ENCODE assay signal across 18 cellular contexts in genomic region chr18:69908838-69909237, GRCh38. TPM values are rescaled to one million over a fixed set of nuclear protein-coding genes. Genes with fewer than 3 reads are reported as not detected.
A peak's percentile ranks its signal among the peaks of the same experiment; 100 is the strongest.
DNase-seq lines count a peak whose midpoint lies in the region; ATAC-seq and TF ChIP-seq lines count a peak whose summit lies in the region.
"Had no signal": no experiment of that assay in that cellular context is flagged by ENCODE, and none has a peak within 500 bp of the region (broad histone marks: within the 10 kb centered on the region; RNA-seq: fewer than 3 reads in every experiment).

No MANE protein-coding gene starts in this region.

- no peak overlapping the region for H3K4me3 ChIP-seq in CD8-positive, alpha-beta T cell (ENCODE audit: low read depth, low read length)
- no peak overlapping the region for H3K4me3 ChIP-seq in epithelial cell of esophagus (ENCODE audit: low read length)
- H3K4me3 ChIP-seq in HAP-1, result no peak overlapping the region

- TF ChIP-seq CTCF in CD4-positive, alpha-beta T cell (IDR thresholded peaks at IDR 0.05), result no peak
- TF ChIP-seq CTCF in CD8-positive, alpha-beta T cell (IDR thresholded peaks at IDR 0.05), result no peak
- no peak for TF ChIP-seq CTCF in activated CD8-positive, alpha-beta T cell treated with anti-CD3 and anti-CD28 coated beads for 36 hours (IDR thresholded peaks at IDR 0.05)
- TF ChIP-seq CTCF in epithelial cell of esophagus (IDR thresholded peaks at IDR 0.05; ENCODE audit: insufficient read depth, low read depth, low read length, missing control alignments), result no peak

- H3K27ac ChIP-seq in CD4-positive, alpha-beta T cell (ENCODE audit: low read depth, low read length), result no peak overlapping the region
- no peak overlapping the region for H3K27ac ChIP-seq in CD8-positive, alpha-beta T cell (ENCODE audit: low read depth, low read length)
- H3K27ac ChIP-seq: KMS-11 had no signal

- no peaks in the 10 kb centered on the region for H3K27me3 ChIP-seq in CD4-positive, alpha-beta T cell (ENCODE audit: control insufficient read depth, insufficient read depth, low read length)
- H3K27me3 ChIP-seq in CD8-positive, alpha-beta T cell (ENCODE audit: insufficient read depth, low read length), result no peaks in the 10 kb centered on the region
- H3K27me3 ChIP-seq in HAP-1 (ENCODE audit: low read depth), result no peaks in the 10 kb centered on the region
- H3K27me3 ChIP-seq: BE2C had no signal

- H3K36me3 Mint-ChIP-seq in CD4-positive, alpha-beta T cell (ENCODE audit: low read depth), result peaks cover 83% of the 10 kb centered on the region
- peaks cover 44% of the 10 kb centered on the region for H3K36me3 Mint-ChIP-seq in CD8-positive, alpha-beta T cell
- peaks cover 56% of the 10 kb centered on the region for H3K36me3 Mint-ChIP-seq in activated CD8-positive, alpha-beta T cell treated with anti-CD3 and anti-CD28 coated beads for 36 hours (ENCODE audit: low read depth)

- no peak for ATAC-seq in CD4-positive, alpha-beta T cell (ENCODE audit: poor library complexity)
- ATAC-seq in CD8-positive, alpha-beta T cell, result no peak
- ATAC-seq in activated CD8-positive, alpha-beta T cell treated with anti-CD3 and anti-CD28 coated beads for 36 hours, result peak; percentile 31
- ATAC-seq: Panc1, Right ventricle myocardium inferior had no signal

- peaks cover 73% of the 10 kb centered on the region for H3K4me1 Mint-ChIP-seq in CD4-positive, alpha-beta T cell (ENCODE audit: low read depth)
- H3K4me1 Mint-ChIP-seq in CD8-positive, alpha-beta T cell (ENCODE audit: low read depth), result peaks cover 51% of the 10 kb centered on the region
- peaks cover 52% of the 10 kb centered on the region for H3K4me1 Mint-ChIP-seq in activated CD8-positive, alpha-beta T cell treated with anti-CD3 and anti-CD28 coated beads for 36 hours (ENCODE audit: low read depth)

- peak overlapping the region; percentile 69 for H3K27ac Mint-ChIP-seq in CD4-positive, alpha-beta T cell
- peak overlapping the region; percentile 2 for H3K27ac Mint-ChIP-seq in CD8-positive, alpha-beta T cell
- H3K27ac Mint-ChIP-seq in activated CD8-positive, alpha-beta T cell treated with anti-CD3 and anti-CD28 coated beads for 36 hours, result peak overlapping the region; percentile 71

- no peaks in the 10 kb centered on the region for H3K9me3 ChIP-seq in CD4-positive, alpha-beta T cell (ENCODE audit: control insufficient read depth, low read length)
- no peaks in the 10 kb centered on the region for H3K9me3 ChIP-seq in CD8-positive, alpha-beta T cell (ENCODE audit: low read length)
- no peaks in the 10 kb centered on the region for H3K9me3 ChIP-seq in HAP-1
- H3K9me3 ChIP-seq: BE2C had no signal

- no peaks in the 10 kb centered on the region for H3K9me3 Mint-ChIP-seq in CD4-positive, alpha-beta T cell
- no peaks in the 10 kb centered on the region for H3K9me3 Mint-ChIP-seq in CD8-positive, alpha-beta T cell
- peaks cover 2% of the 10 kb centered on the region for H3K9me3 Mint-ChIP-seq in activated CD8-positive, alpha-beta T cell treated with anti-CD3 and anti-CD28 coated beads for 36 hours

- POLR2A ChIA-PET in CD4-positive, alpha-beta T cell (lab: Charles Lee), result interaction anchor here (0.9 to 3.2 kb wide), 2 partner anchors 10 to 26 kb away, joined by 4 to 16 read pairs; no protein-coding TSS in a partner anchor
- POLR2A ChIA-PET in CD8-positive, alpha-beta T cell (lab: Charles Lee), result interaction anchor here (1.2 kb wide), 1 partner anchor 29 kb away, joined by 4 read pairs; no protein-coding TSS in a partner anchor
- POLR2A ChIA-PET in activated CD8-positive, alpha-beta T cell treated with anti-CD3 and anti-CD28 coated beads for 36 hours (lab: Charles Lee), result interaction anchor here (0.7 to 0.9 kb wide), 2 partner anchors 10 to 27 kb away, joined by 3 read pairs; no protein-coding TSS in a partner anchor

- CTCF ChIA-PET in CD4-positive, alpha-beta T cell (lab: Charles Lee), result no interaction called here
- CTCF ChIA-PET in CD8-positive, alpha-beta T cell (lab: Charles Lee), result no interaction called here
- CTCF ChIA-PET in activated CD8-positive, alpha-beta T cell treated with anti-CD3 and anti-CD28 coated beads for 36 hours (lab: Charles Lee), result interaction anchor here (1.5 kb wide), 1 partner anchor 10 kb away, joined by 3 read pairs; no protein-coding TSS in a partner anchor

- H3K27me3 Mint-ChIP-seq in CD4-positive, alpha-beta T cell, result no peaks in the 10 kb centered on the region
- no peaks in the 10 kb centered on the region for H3K27me3 Mint-ChIP-seq in CD8-positive, alpha-beta T cell (ENCODE audit: low read depth)
- H3K27me3 Mint-ChIP-seq in activated CD8-positive, alpha-beta T cell treated with anti-CD3 and anti-CD28 coated beads for 36 hours, result no peaks in the 10 kb centered on the region

- intact Hi-C loops in CD4-positive, alpha-beta T cell (cut with DNase I, micrococcal nuclease), result no loop called here
- intact Hi-C loops in CD8-positive, alpha-beta T cell (cut with DNase I, micrococcal nuclease), result no loop called here
- intact Hi-C loops in activated CD8-positive, alpha-beta T cell treated with anti-CD3 and anti-CD28 coated beads for 36 hours (cut with micrococcal nuclease), result no loop called here

- no peaks in the 10 kb centered on the region for H3K36me3 ChIP-seq in CD8-positive, alpha-beta T cell (ENCODE audit: insufficient read depth, low read length)
- H3K36me3 ChIP-seq in HAP-1 (replicated peaks), result no peaks in the 10 kb centered on the region
- H3K36me3 ChIP-seq: BE2C had no signal

- no peak overlapping the region for H3K4me3 Mint-ChIP-seq in CD4-positive, alpha-beta T cell
- H3K4me3 Mint-ChIP-seq in CD8-positive, alpha-beta T cell, result no peak overlapping the region
- no peak overlapping the region for H3K4me3 Mint-ChIP-seq in activated CD8-positive, alpha-beta T cell treated with anti-CD3 and anti-CD28 coated beads for 36 hours

- in situ Hi-C loops in HAP-1 (cut with MboI; ENCODE audit: low sequenced_read_pairs), result no loop called here

- peaks cover 11% of the 10 kb centered on the region for H3K4me1 ChIP-seq in CD8-positive, alpha-beta T cell (ENCODE audit: insufficient read depth, low read length)
- no peaks in the 10 kb centered on the region for H3K4me1 ChIP-seq in HAP-1
- H3K4me1 ChIP-seq: BE2C had no signal

- DNase-seq in CD4-positive, alpha-beta T cell, result no peak
- no peak for DNase-seq in CD8-positive, alpha-beta T cell
- DNase-seq in activated CD8-positive, alpha-beta T cell treated with anti-CD3 and anti-CD28 coated beads for 36 hours, result no peak
- DNase-seq in epithelial cell of esophagus (ENCODE audit: low read depth) (peak; percentile 6), HAP-1 (ENCODE audit: low spot score in 2 of 2) (no peak), NCI-H2081 (lab: John Stamatoyannopoulos, UW) (no peak), glomerular visceral epithelial cell (ENCODE audit: extremely low spot score) (no peak)
- no peak for DNase-seq in stimulated activated CD4-positive, alpha-beta T cell treated with anti-CD3 and anti-CD28 coated beads, Interleukin-4, amount 100 ng/mL, for 4 hours
- DNase-seq: BE2C, DMS153, EL, NCI-H1092 treated with DMSO at 0.1 percent for 48 hours, NCI-H187, NCI-H2171, NCI-H82 had no signal

RNA-seq across cellular contexts. Expression of gene CD226, which starts 38.8 kb away (rescaled TPM):
- 10 to 100 TPM; 74.0 to 74.8 TPM for total RNA-seq in CD4-positive, alpha-beta T cell
- 10 to 100 TPM; 20.1 TPM for total RNA-seq in CD8-positive, alpha-beta T cell
- total RNA-seq in activated CD8-positive, alpha-beta T cell treated with anti-CD3 and anti-CD28 coated beads for 36 hours, result 10 to 100 TPM; 41.5 to 41.7 TPM

Comparison
In these comparisons a context has a peak if more than half of its experiments do, and no peak if none do; other contexts are left out.
1. H3K27ac Mint-ChIP-seq: peak in every context shown above with its lines; median percentile 71 in activated CD8-positive, alpha-beta T cell treated with anti-CD3 and anti-CD28 coated beads for 36 hours; 69 in CD4-positive, alpha-beta T cell; 2 in CD8-positive, alpha-beta T cell.